Comparison of ENCODE assay signal across 20 cellular contexts in the genomic region with DNA sequence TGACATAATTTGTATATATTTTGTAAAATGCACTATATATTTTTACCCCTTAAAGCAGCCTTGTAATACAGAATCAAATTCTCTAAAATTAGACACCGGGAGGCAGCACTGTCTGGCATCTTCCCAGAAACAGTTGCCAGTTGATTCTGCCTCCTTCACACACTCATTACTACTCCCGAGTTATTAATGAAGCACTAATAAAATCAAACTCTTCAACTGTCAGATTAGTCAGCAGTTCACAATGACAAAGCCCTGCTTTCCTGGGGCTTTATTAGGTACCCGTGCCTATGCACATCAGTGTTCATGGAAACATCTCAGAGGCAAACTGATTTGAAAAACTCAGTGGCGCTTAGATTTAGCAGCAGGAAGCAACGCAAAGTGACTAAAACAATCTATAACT.
DNase-seq lines count a peak whose midpoint lies in the region; ATAC-seq, FAIRE-seq and TF ChIP-seq lines count a peak whose summit lies in the region.
"Had no signal": no experiment of that assay in that cellular context is flagged by ENCODE, and none has a peak within 500 bp of the region (broad histone marks: within the 10 kb centered on the region; RNA-seq: fewer than 3 reads in every experiment).

No MANE protein-coding gene starts in this region.

- H3K9me3 ChIP-seq in neural progenitor cell (ENCODE audit: low read depth) (no peaks in the 10 kb centered on the region), mesenchymal stem cell (ENCODE audit: control insufficient read depth, low read length) (no peaks in the 10 kb centered on the region), uterus (no peaks in the 10 kb centered on the region)
- H3K9me3 ChIP-seq: SJCRH30 had no signal

- intact Hi-C loops in uterus (cut with DNase I; ENCODE audit: low total_unique reads): no loop called here

- TF ChIP-seq POLR2A in uterus (IDR thresholded peaks at IDR 0.05) (no peak), H54 (IDR thresholded peaks at IDR 0.05; ENCODE audit: low read depth, low read length) (no peak)

- H2AFZ ChIP-seq in neural progenitor cell (replicated peaks): peak overlapping the region; percentile 44
- H2AFZ ChIP-seq in mesenchymal stem cell (ENCODE audit: low read depth, low read length): no peak overlapping the region
- H2AFZ ChIP-seq: GM23248, PC-9 had no signal

- H3K4me1 ChIP-seq in neural progenitor cell: peaks cover 6% of the 10 kb centered on the region
- no peaks in the 10 kb centered on the region for H3K4me1 ChIP-seq in mesenchymal stem cell (ENCODE audit: control insufficient read depth, insufficient read depth, low read depth, low read length)
- no peaks in the 10 kb centered on the region for H3K4me1 ChIP-seq in uterus

- no peak overlapping the region for H3K4me3 ChIP-seq in neural progenitor cell
- no peak overlapping the region for H3K4me3 ChIP-seq in mesenchymal stem cell (ENCODE audit: insufficient read depth in 1 of 2, low read depth in 1 of 2, low read length in 2 of 2)
- no peak overlapping the region for H3K4me3 ChIP-seq in uterus
- H3K4me3 ChIP-seq: GM23248, PC-9, SJCRH30 had no signal

- no peaks in the 10 kb centered on the region for H3K27me3 Mint-ChIP-seq in neural progenitor cell (ENCODE audit: insufficient read depth, low read depth)
- H3K27me3 Mint-ChIP-seq in nephron progenitor cell (ENCODE audit: low read depth, poor library complexity): no peaks in the 10 kb centered on the region
- H3K27me3 Mint-ChIP-seq: B cell had no signal

- H3K9me3 Mint-ChIP-seq in neural progenitor cell (no peaks in the 10 kb centered on the region), nephron progenitor cell (no peaks in the 10 kb centered on the region)

- no peak overlapping the region for H3K4ac ChIP-seq in mesenchymal stem cell (ENCODE audit: low read depth in 1 of 2, low read length in 2 of 2)

- peak; percentile 50 for ATAC-seq in SK-N-SH treated with all-trans-retinoic acid at 6 μM for 48 hours

- H3K14ac ChIP-seq in mesenchymal stem cell (ENCODE audit: low read length in 2 of 2): no peak overlapping the region

- no peak overlapping the region for H2BK5ac ChIP-seq in mesenchymal stem cell (ENCODE audit: low read depth, low read length, poor library complexity, severe bottlenecking)

- no peaks in the 10 kb centered on the region for H3K79me2 ChIP-seq in neural progenitor cell (ENCODE audit: low read depth)

- H4K20me1 ChIP-seq in neural progenitor cell (ENCODE audit: low read depth): no peaks in the 10 kb centered on the region

- H3K36me3 Mint-ChIP-seq in neural progenitor cell (no peaks in the 10 kb centered on the region), nephron progenitor cell (ENCODE audit: low read depth) (no peaks in the 10 kb centered on the region)

- peak overlapping the region; percentile 14 for H3K27ac Mint-ChIP-seq in neural progenitor cell
- H3K27ac Mint-ChIP-seq in nephron progenitor cell: no peak overlapping the region
- H3K27ac Mint-ChIP-seq: B cell had no signal

- no peak for FAIRE-seq in H54 (lab: Jason Lieb, UNC)

- H2BK15ac ChIP-seq in mesenchymal stem cell (ENCODE audit: low read depth, poor library complexity, severe bottlenecking): no peak overlapping the region

- 74% methylated on average over 3 of the region's 5 CpGs for WGBS in mesenchymal stem cell

- no peak overlapping the region for H3K4me2 ChIP-seq in neural progenitor cell
- H3K4me2 ChIP-seq in mesenchymal stem cell (ENCODE audit: low read length, poor library complexity, severe bottlenecking): no peak overlapping the region
- H3K4me2 ChIP-seq: PC-9 had no signal

- H4K91ac ChIP-seq in mesenchymal stem cell (ENCODE audit: low read length): no peak overlapping the region

- H2AK5ac ChIP-seq in mesenchymal stem cell (ENCODE audit: low read length, severe bottlenecking): no peak overlapping the region

- H3K27me3 ChIP-seq in neural progenitor cell: no peaks in the 10 kb centered on the region
- no peaks in the 10 kb centered on the region for H3K27me3 ChIP-seq in mesenchymal stem cell (ENCODE audit: control insufficient read depth in 1 of 2, insufficient read depth in 1 of 2, low read length in 2 of 2)
- no peaks in the 10 kb centered on the region for H3K27me3 ChIP-seq in uterus
- H3K27me3 ChIP-seq: SJCRH30 had no signal

- no peaks in the 10 kb centered on the region for H3K79me1 ChIP-seq in mesenchymal stem cell (replicated peaks; ENCODE audit: low read length, poor library complexity, severe bottlenecking)

- no peak overlapping the region for H3K18ac ChIP-seq in mesenchymal stem cell (ENCODE audit: low read depth in 1 of 2, low read length in 2 of 2)

- H3K4me1 Mint-ChIP-seq in neural progenitor cell (peaks cover 25% of the 10 kb centered on the region), nephron progenitor cell (peaks cover 19% of the 10 kb centered on the region)
- H3K4me1 Mint-ChIP-seq: B cell had no signal

- H3K4me3 Mint-ChIP-seq in neural progenitor cell (no peak overlapping the region), nephron progenitor cell (no peak overlapping the region)
- H3K4me3 Mint-ChIP-seq: B cell had no signal

- no peaks in the 10 kb centered on the region for H3F3A ChIP-seq in neural progenitor cell (ENCODE audit: low read depth)

- H2BK120ac ChIP-seq in mesenchymal stem cell (ENCODE audit: low read depth, low read length): no peak overlapping the region

- H4K8ac ChIP-seq in mesenchymal stem cell (ENCODE audit: low read length): no peak overlapping the region

- TF ChIP-seq CTCF in neural progenitor cell (IDR thresholded peaks at IDR 0.05): no peak
- TF ChIP-seq CTCF in uterus (IDR thresholded peaks at IDR 0.05): no peak
- TF ChIP-seq CTCF in nephron progenitor cell (IDR thresholded peaks at IDR 0.05): no peak

- H3K27ac ChIP-seq in neural progenitor cell: no peak overlapping the region
- no peak overlapping the region for H3K27ac ChIP-seq in mesenchymal stem cell (ENCODE audit: low read length, poor library complexity, severe bottlenecking)
- H3K27ac ChIP-seq in uterus: no peak overlapping the region
- H3K27ac ChIP-seq: 22Rv1, GM23248, PC-9, SJCRH30 had no signal

- no peak overlapping the region for H3K23ac ChIP-seq in mesenchymal stem cell (ENCODE audit: low read length in 2 of 2)

- H3K36me3 ChIP-seq in neural progenitor cell (no peaks in the 10 kb centered on the region), mesenchymal stem cell (ENCODE audit: control insufficient read depth in 1 of 2, insufficient read depth in 2 of 2, low read depth in 1 of 2, low read length in 2 of 2) (no peaks in the 10 kb centered on the region), uterus (no peaks in the 10 kb centered on the region)
- H3K36me3 ChIP-seq: SJCRH30 had no signal

- DNase-seq in NCI-H1105 treated with DMSO at 0.1 percent for 48 hours (lab: John Stamatoyannopoulos, UW) (peak; percentile 5), NCI-H1105 (lab: John Stamatoyannopoulos, UW) (no peak), neural progenitor cell (ENCODE audit: low spot score) (no peak), mesenchymal stem cell (no peak), uterus (no peak), nephron progenitor cell (no peak), H54 (ENCODE audit: insufficient read length, low spot score) (no peak)
- DNase-seq: COR-L47, DMS 273 treated with DMSO at 0.1 percent for 48 hours, GDM1, GM23248, HCEC 1CT, NCI-H187 treated with DMSO at 0.1 percent for 48 hours, NCI-H226, NCI-H524, PC-9, SJCRH30 had no signal

- H2BK12ac ChIP-seq in mesenchymal stem cell (ENCODE audit: low read length in 2 of 2): no peak overlapping the region

- H3K9ac ChIP-seq in neural progenitor cell (no peak overlapping the region), mesenchymal stem cell (ENCODE audit: low read length) (no peak overlapping the region)
- H3K9ac ChIP-seq: GM23248 had no signal

TF ChIP-seq in SK-N-SH treated with all-trans-retinoic acid at 6 μM for 48 hours, 23 proteins besides CTCF, POLR2A, EP300 and RAD21 (continues in another document):
- TF ChIP-seq BACH2 (CRISPR knock-in tag; IDR thresholded peaks at IDR 0.05; ENCODE audit: borderline replicate concordance): no peak
- TF ChIP-seq ZC3H10 (CRISPR knock-in tag; IDR thresholded peaks at IDR 0.05): peak; percentile 82
- TF ChIP-seq, protein P1, sequence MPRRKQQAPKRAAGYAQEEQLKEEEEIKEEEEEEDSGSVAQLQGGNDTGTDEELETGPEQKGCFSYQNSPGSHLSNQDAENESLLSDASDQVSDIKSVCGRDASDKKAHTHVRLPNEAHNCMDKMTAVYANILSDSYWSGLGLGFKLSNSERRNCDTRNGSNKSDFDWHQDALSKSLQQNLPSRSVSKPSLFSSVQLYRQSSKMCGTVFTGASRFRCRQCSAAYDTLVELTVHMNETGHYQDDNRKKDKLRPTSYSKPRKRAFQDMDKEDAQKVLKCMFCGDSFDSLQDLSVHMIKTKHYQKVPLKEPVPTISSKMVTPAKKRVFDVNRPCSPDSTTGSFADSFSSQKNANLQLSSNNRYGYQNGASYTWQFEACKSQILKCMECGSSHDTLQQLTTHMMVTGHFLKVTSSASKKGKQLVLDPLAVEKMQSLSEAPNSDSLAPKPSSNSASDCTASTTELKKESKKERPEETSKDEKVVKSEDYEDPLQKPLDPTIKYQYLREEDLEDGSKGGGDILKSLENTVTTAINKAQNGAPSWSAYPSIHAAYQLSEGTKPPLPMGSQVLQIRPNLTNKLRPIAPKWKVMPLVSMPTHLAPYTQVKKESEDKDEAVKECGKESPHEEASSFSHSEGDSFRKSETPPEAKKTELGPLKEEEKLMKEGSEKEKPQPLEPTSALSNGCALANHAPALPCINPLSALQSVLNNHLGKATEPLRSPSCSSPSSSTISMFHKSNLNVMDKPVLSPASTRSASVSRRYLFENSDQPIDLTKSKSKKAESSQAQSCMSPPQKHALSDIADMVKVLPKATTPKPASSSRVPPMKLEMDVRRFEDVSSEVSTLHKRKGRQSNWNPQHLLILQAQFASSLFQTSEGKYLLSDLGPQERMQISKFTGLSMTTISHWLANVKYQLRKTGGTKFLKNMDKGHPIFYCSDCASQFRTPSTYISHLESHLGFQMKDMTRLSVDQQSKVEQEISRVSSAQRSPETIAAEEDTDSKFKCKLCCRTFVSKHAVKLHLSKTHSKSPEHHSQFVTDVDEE (CRISPR knock-in tag; IDR thresholded peaks at IDR 0.05): no peak
- TF ChIP-seq, protein P2, sequence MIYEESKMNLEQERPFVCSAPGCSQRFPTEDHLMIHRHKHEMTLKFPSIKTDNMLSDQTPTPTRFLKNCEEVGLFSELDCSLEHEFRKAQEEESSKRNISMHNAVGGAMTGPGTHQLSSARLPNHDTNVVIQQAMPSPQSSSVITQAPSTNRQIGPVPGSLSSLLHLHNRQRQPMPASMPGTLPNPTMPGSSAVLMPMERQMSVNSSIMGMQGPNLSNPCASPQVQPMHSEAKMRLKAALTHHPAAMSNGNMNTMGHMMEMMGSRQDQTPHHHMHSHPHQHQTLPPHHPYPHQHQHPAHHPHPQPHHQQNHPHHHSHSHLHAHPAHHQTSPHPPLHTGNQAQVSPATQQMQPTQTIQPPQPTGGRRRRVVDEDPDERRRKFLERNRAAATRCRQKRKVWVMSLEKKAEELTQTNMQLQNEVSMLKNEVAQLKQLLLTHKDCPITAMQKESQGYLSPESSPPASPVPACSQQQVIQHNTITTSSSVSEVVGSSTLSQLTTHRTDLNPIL (CRISPR knock-in tag; IDR thresholded peaks at IDR 0.05; ENCODE audit: low read depth): no peak
